21 cellular contexts compared by ENCODE assay signal in genomic region chr3:13251166-13251892, GRCh38.
DNase-seq lines count a peak whose midpoint lies in the region; ATAC-seq, FAIRE-seq and TF ChIP-seq lines count a peak whose summit lies in the region.
"Had no signal": no experiment of that assay in that cellular context is flagged by ENCODE, and none has a peak within 500 bp of the region (broad histone marks: within the 10 kb centered on the region; RNA-seq: fewer than 3 reads in every experiment).

No MANE protein-coding gene starts in this region.

- BruUV-seq in K562 (replicated peaks; lab: Mats Ljungman, UMichigan) (no TSS peak), HepG2 (replicated peaks; lab: Mats Ljungman, UMichigan) (no TSS peak)

- H4K20me1 ChIP-seq in BLaER1, result no peaks in the 10 kb centered on the region
- peaks cover 53% of the 10 kb centered on the region for H4K20me1 ChIP-seq in K562 (replicated peaks; ENCODE audit: control insufficient read depth, insufficient read depth, low read length)
- H4K20me1 ChIP-seq in HepG2 (ENCODE audit: insufficient read depth, low read length), result no peaks in the 10 kb centered on the region

- FAIRE-seq in K562 (lab: Jason Lieb, UNC) (peak; percentile 40), HepG2 (lab: Jason Lieb, UNC) (peak; percentile 85)
- FAIRE-seq: A204.1, GM12892, GM18507, H1, RCC 7860 had no signal

- H3K4me2 ChIP-seq in BLaER1 (peak overlapping the region; percentile 59; the same call in 1 of the 2 replicates), K562 (ENCODE audit: insufficient read depth, low read length) (no peak overlapping the region), HepG2 (ENCODE audit: low read depth, low read length) (peak overlapping the region; percentile 42)
- H3K4me2 ChIP-seq: KMS-11 had no signal

- intact Hi-C loops in K562 (cut with micrococcal nuclease), result no loop called here
- intact Hi-C loops in HepG2 (cut with micrococcal nuclease; ENCODE audit: unreplicated experiment), result no loop called here
- intact Hi-C loops in mucosa of descending colon (cut with DNase I, micrococcal nuclease), result no loop called here

- H3K27me3 ChIP-seq in BLaER1 (no peaks in the 10 kb centered on the region), K562 (ENCODE audit: control insufficient read depth in 2 of 2, insufficient read depth in 2 of 2, low read length in 2 of 2) (peaks cover 73 to 94% of the 10 kb centered on the region in 2 experiments), HepG2 (ENCODE audit: control insufficient read depth in 1 of 2, insufficient read depth in 2 of 2, low read length in 2 of 2) (no peaks in the 10 kb centered on the region)

- POLR2A ChIA-PET in HEK293 (lab: Yijun Ruan, JAX), result no interaction called here
- POLR2A ChIA-PET in K562 (lab: Yijun Ruan, JAX), result interaction anchor here (0.8 kb wide), 1 partner anchor 23 kb away, joined by 3 read pairs; no protein-coding TSS in a partner anchor
- POLR2A ChIA-PET in HepG2 (lab: Yijun Ruan, JAX), result interaction anchor here (1.1 kb wide), 1 partner anchor 10 kb away, joined by 7 read pairs; no protein-coding TSS in a partner anchor

- no peak for TF ChIP-seq EP300 in K562 (IDR thresholded peaks at IDR 0.05; ENCODE audit: low read length)
- TF ChIP-seq EP300 in HepG2 (IDR thresholded peaks at IDR 0.05; ENCODE audit: low read depth in 2 of 2, low read length in 2 of 2), result peak in 1 of 2 experiments; percentile 65; a peak in 2 of 4 replicates
- no peak for TF ChIP-seq EP300 in HepG2 (CRISPR knock-in tag; IDR thresholded peaks at IDR 0.05; ENCODE audit: borderline replicate concordance)

- H3K36me3 ChIP-seq in BLaER1 (no peaks in the 10 kb centered on the region), HEK293 (ENCODE audit: control insufficient read depth in 2 of 2, insufficient read depth in 1 of 2, low read length in 2 of 2) (no peaks in the 10 kb centered on the region), K562 (ENCODE audit: control insufficient read depth, insufficient read depth, low read length) (no peaks in the 10 kb centered on the region), HepG2 (replicated peaks in 1 of 2; ENCODE audit: control insufficient read depth in 1 of 2, insufficient read depth in 2 of 2, low read length in 2 of 2) (peaks cover 0 to 8% of the 10 kb centered on the region in 2 experiments; a peak in 2 of 5 replicates), mucosa of descending colon (ENCODE audit: low read depth) (no peaks in the 10 kb centered on the region)

- H3K79me2 ChIP-seq in K562 (ENCODE audit: control insufficient read depth, insufficient read depth, low read length) (no peaks in the 10 kb centered on the region), HepG2 (ENCODE audit: insufficient read depth, low read length) (peaks cover 22% of the 10 kb centered on the region)

- TF ChIP-seq RAD21 in K562 (CRISPR knock-in tag; conservative IDR thresholded peaks at IDR 0.05 in 1 of 2, IDR thresholded peaks at IDR 0.05 in 1 of 2) (no peak), HepG2 (CRISPR knock-in tag; IDR thresholded peaks at IDR 0.05) (no peak; the same call in 1 of the 2 replicates)

- 4% methylated on average over 4 of the region's 4 CpGs for WGBS in K562 (ENCODE audit: insufficient coverage, low coverage, missing lambda C conversion rate)
- 12% methylated on average over 4 of the region's 4 CpGs for WGBS in HepG2 (ENCODE audit: low lambda C conversion rate)

- TF ChIP-seq POLR2A in K562 (conservative IDR thresholded peaks at IDR 0.05), result no peak
- TF ChIP-seq POLR2A in HepG2 (IDR thresholded peaks at IDR 0.05; ENCODE audit: insufficient read depth in 1 of 2, low read depth in 2 of 2, low read length in 2 of 2), result no peak

- TF ChIP-seq CTCF in HEK293 (tag by site-specific recombination; IDR thresholded peaks at IDR 0.05) (no peak), K562 (IDR thresholded peaks at IDR 0.05 in 2 of 3, conservative IDR thresholded peaks at IDR 0.05 in 1 of 3; ENCODE audit: insufficient read depth in 2 of 3, low read depth in 1 of 3, low read length in 3 of 3) (no peak), HepG2 (CRISPR knock-in tag; IDR thresholded peaks at IDR 0.05) (no peak), mucosa of descending colon (IDR thresholded peaks at IDR 0.05) (no peak)

- no peak overlapping the region for H2AFZ ChIP-seq in K562 (ENCODE audit: low read depth, low read length)
- no peak overlapping the region for H2AFZ ChIP-seq in HepG2 (ENCODE audit: low read length)

- H3K4me1 ChIP-seq in BLaER1, result peaks cover 86% of the 10 kb centered on the region
- no peaks in the 10 kb centered on the region for H3K4me1 ChIP-seq in HEK293 (ENCODE audit: control insufficient read depth, insufficient read depth, low read length)
- H3K4me1 ChIP-seq in K562 (replicated peaks in 1 of 2; ENCODE audit: control insufficient read depth in 2 of 2, insufficient read depth in 2 of 2, low read length in 2 of 2), result peaks cover 4 to 5% of the 10 kb centered on the region in 2 experiments; a peak in 2 of 5 replicates
- H3K4me1 ChIP-seq in HepG2 (ENCODE audit: insufficient read depth, low read length), result peaks cover 59% of the 10 kb centered on the region
- H3K4me1 ChIP-seq in mucosa of descending colon (ENCODE audit: low read depth), result no peaks in the 10 kb centered on the region

- CTCF ChIA-PET in HEK293 (lab: Yijun Ruan, JAX) (interaction anchor here (1.3 kb wide), 1 partner anchor 159 kb away, joined by 11 read pairs; no protein-coding TSS in a partner anchor), K562 (lab: Yijun Ruan, JAX; ENCODE audit: low intra/inter-chr PET ratio) (no interaction called here), HepG2 (lab: Yijun Ruan, JAX; ENCODE audit: low intra/inter-chr PET ratio, low total read pairs) (no interaction called here)

- H3K27ac ChIP-seq in BLaER1 (no peak overlapping the region), HEK293 (ENCODE audit: extremely low read depth, low read depth, low read length) (no peak overlapping the region), K562 (ENCODE audit: extremely low read depth, low read depth, low read length) (no peak overlapping the region), HepG2 (ENCODE audit: extremely low read length, insufficient read depth, low read length) (peak overlapping the region; percentile 64)
- H3K27ac ChIP-seq: KMS-11, SK-N-MC had no signal

- ATAC-seq in K562 (no peak), HepG2 (peak; percentile 50), mucosa of descending colon (no peak)
- ATAC-seq: CD8-positive, alpha-beta T cell had no signal

- H3K9ac ChIP-seq in BLaER1 (no peak overlapping the region), K562 (ENCODE audit: insufficient read depth in 1 of 2, low read depth in 2 of 2, low read length in 2 of 2) (no peak overlapping the region), HepG2 (ENCODE audit: insufficient read depth, low read depth, low read length) (no peak overlapping the region)
- H3K9ac ChIP-seq: KMS-11 had no signal

- no peaks in the 10 kb centered on the region for H3K9me3 ChIP-seq in BLaER1
- no peaks in the 10 kb centered on the region for H3K9me3 ChIP-seq in HEK293 (ENCODE audit: control insufficient read depth, insufficient read depth, low read depth, low read length)
- no peaks in the 10 kb centered on the region for H3K9me3 ChIP-seq in K562 (replicated peaks; ENCODE audit: control insufficient read depth, insufficient read depth, low read depth, low read length)
- no peaks in the 10 kb centered on the region for H3K9me3 ChIP-seq in HepG2 (ENCODE audit: low read length)
- H3K9me3 ChIP-seq in mucosa of descending colon, result no peaks in the 10 kb centered on the region

- H3K4me3 ChIP-seq in BLaER1, result no peak overlapping the region
- no peak overlapping the region for H3K4me3 ChIP-seq in HEK293 (ENCODE audit: low read depth, low read length)
- no peak overlapping the region for H3K4me3 ChIP-seq in K562
- H3K4me3 ChIP-seq in HepG2 (replicated peaks in 1 of 3; ENCODE audit: insufficient read depth in 1 of 3, low read depth in 2 of 3, low read length in 3 of 3), result peak overlapping the region in 1 of 3 experiments; percentile 0; a peak in 1 of 6 replicates
- H3K4me3 ChIP-seq in mucosa of descending colon, result no peak overlapping the region
- H3K4me3 ChIP-seq: SK-N-MC had no signal

- H3K9me1 ChIP-seq in K562 (ENCODE audit: control insufficient read depth, insufficient read depth, low read length), result no peaks in the 10 kb centered on the region

- no peak for DNase-seq in K562 (ENCODE audit: extremely low read depth in 1 of 4, low spot score in 3 of 4)
- peak; percentile 74 for DNase-seq in HepG2 (ENCODE audit: low spot score)
- no peak for DNase-seq in T1000 (lab: John Stamatoyannopoulos, UW)
- no peak for DNase-seq in mucosa of descending colon
- no peak for DNase-seq in AML-193 (lab: John Stamatoyannopoulos, UW)
- no peak for DNase-seq in NCI-H187 (lab: John Stamatoyannopoulos, UW)
- DNase-seq: CD8-positive, alpha-beta T cell; DMS53; NCI-H1417 treated with DMSO at 0.1 percent for 48 hours; NCI-H1930; NCI-H446 treated with DMSO at 0.1 percent for 48 hours; SHP77 had no signal

- in situ Hi-C loops in K562 (cut with MboI) (no loop called here), HepG2 (cut with HindIII; ENCODE audit: extremely low pct_ligation_motif_present, low pct_unique_long_range_greater_than_20kb) (no loop called here)

TF ChIP-seq in HEK293, 187 proteins besides CTCF, POLR2A, EP300 and RAD21 (continues in another document):
- TF ChIP-seq ZNF571 (tag by site-specific recombination; IDR thresholded peaks at IDR 0.05), result no peak
- TF ChIP-seq ZNF768 (tag by site-specific recombination; IDR thresholded peaks at IDR 0.05), result no peak
- TF ChIP-seq ZNF701 (tag by site-specific recombination; IDR thresholded peaks at IDR 0.05), result no peak
- peak; percentile 98 for TF ChIP-seq ZNF239 (tag by site-specific recombination; IDR thresholded peaks at IDR 0.05)
- no peak for TF ChIP-seq ZNF530 (tag by site-specific recombination; IDR thresholded peaks at IDR 0.05; ENCODE audit: low read depth)
- TF ChIP-seq ZNF792 (tag by site-specific recombination; IDR thresholded peaks at IDR 0.05), result no peak

TF ChIP-seq in K562, 482 proteins besides CTCF, POLR2A, EP300 and RAD21 (continues in another document):
- TF ChIP-seq XRCC5 (IDR thresholded peaks at IDR 0.05; ENCODE audit: low read depth, low read length) (no peak), ZNF239 (CRISPR knock-in tag; IDR thresholded peaks at IDR 0.05) (peak; percentile 95)

TF ChIP-seq in HepG2, 621 proteins besides CTCF, POLR2A, EP300 and RAD21 (continues in another document):
- TF ChIP-seq FOSL2 (CRISPR knock-in tag; IDR thresholded peaks at IDR 0.05) (peak; percentile 26), ZNF672 (CRISPR knock-in tag; IDR thresholded peaks at IDR 0.05) (no peak), HOXA3 (CRISPR knock-in tag; IDR thresholded peaks at IDR 0.05) (peak; percentile 19; the same call in 1 of the 2 replicates), ZNF644 (CRISPR knock-in tag; IDR thresholded peaks at IDR 0.05; ENCODE audit: low read depth) (peak; percentile 95), MED1 (CRISPR knock-in tag; IDR thresholded peaks at IDR 0.05) (peak; percentile 51), MAFF (IDR thresholded peaks at IDR 0.05; ENCODE audit: low read depth, low read length) (no peak), EHMT2 (IDR thresholded peaks at IDR 0.05; ENCODE audit: borderline replicate concordance, low read depth, low read length) (peak; percentile 95)
